Comparison of ENCODE assay signal across 6 cellular contexts in genomic region chrX:6005856-6006255, GRCh38.
"Had no signal": no experiment of that assay in that cellular context is flagged by ENCODE, and none has a peak within 500 bp of the region (broad histone marks: within the 10 kb centered on the region; RNA-seq: fewer than 3 reads in every experiment).

No MANE protein-coding gene starts in this region.

- H3K27ac Mint-ChIP-seq: GM23338, HFFc6, IgD-negative memory B cell had no signal

- H3K4me1 ChIP-seq: HAP-1 had no signal

- H3K36me3 Mint-ChIP-seq: IgD-negative memory B cell had no signal

- H3K4me2 ChIP-seq: GM23338, KMS-11 had no signal

- H3K36me3 ChIP-seq: HAP-1 had no signal

- H2AFZ ChIP-seq: GM23338 had no signal

- H3K4me3 Mint-ChIP-seq: GM23338, HFFc6, IgD-negative memory B cell had no signal

- H3K27ac ChIP-seq: KMS-11 had no signal

- DNase-seq: HFFc6, KBM-7 had no signal

- H3K9ac ChIP-seq: KMS-11 had no signal

- H3K4me3 ChIP-seq: GM23338, HAP-1 had no signal

- H3K4me1 Mint-ChIP-seq: IgD-negative memory B cell had no signal

- H3K9me3 ChIP-seq: HAP-1 had no signal

- H3K9me3 Mint-ChIP-seq: GM23338, IgD-negative memory B cell had no signal
